8 cellular contexts compared by ENCODE assay signal in the genomic region with DNA sequence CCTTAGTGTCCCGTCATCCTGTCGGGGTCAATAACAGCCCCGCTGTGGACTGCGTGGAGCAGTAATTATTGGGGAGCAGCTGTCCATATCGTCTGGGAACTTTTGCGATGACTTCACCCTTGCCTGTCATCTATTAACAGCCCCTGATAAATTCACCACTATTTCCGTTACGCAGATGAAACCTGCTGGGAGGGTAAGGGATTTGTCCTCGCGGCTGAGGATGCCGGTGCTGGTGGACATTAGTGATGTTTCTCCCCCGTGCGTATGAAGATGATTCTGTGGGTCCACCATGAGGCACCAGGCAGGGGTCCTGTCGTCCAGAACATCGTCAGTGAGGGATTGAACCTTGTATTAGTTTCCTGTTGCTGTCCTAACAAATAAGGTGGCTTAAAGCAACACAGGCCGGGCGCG. TPM values are rescaled to one million over a fixed set of nuclear protein-coding genes. Genes with fewer than 3 reads are reported as not detected.
DNase-seq lines count a peak whose midpoint lies in the region; ATAC-seq and TF ChIP-seq lines count a peak whose summit lies in the region.

No MANE protein-coding gene starts in this region.

- DNase-seq in CD4-positive, alpha-beta T cell, result no peak
- peak; percentile 16 for DNase-seq in NCI-H2227 treated with DMSO at 0.1 percent for 48 hours (lab: John Stamatoyannopoulos, UW)
- DNase-seq in effector memory CD4-positive, alpha-beta T cell, result no peak
- DNase-seq in NCI-H510A (lab: John Stamatoyannopoulos, UW), result no peak
- DNase-seq in NCI-H1048 (lab: John Stamatoyannopoulos, UW), result no peak
- DNase-seq in head of caudate nucleus, result no peak

- no peaks in the 10 kb centered on the region for H3K27me3 ChIP-seq in CD4-positive, alpha-beta T cell (ENCODE audit: control insufficient read depth, insufficient read depth, low read length)
- H3K27me3 ChIP-seq in effector memory CD4-positive, alpha-beta T cell (replicated peaks; ENCODE audit: control insufficient read depth, insufficient read depth, low read length, poor library complexity, severe bottlenecking), result no peaks in the 10 kb centered on the region
- H3K27me3 ChIP-seq in neutrophil, result peaks cover 24% of the 10 kb centered on the region

- CTCF ChIA-PET in CD4-positive, alpha-beta T cell (lab: Charles Lee), result interaction anchor here (0.8 to 2.9 kb wide), 3 partner anchors 9 to 22 kb away, joined by 3 to 19 read pairs (median 6); no protein-coding TSS in a partner anchor

- H3K9me3 Mint-ChIP-seq in CD4-positive, alpha-beta T cell, result no peaks in the 10 kb centered on the region

- H3K36me3 ChIP-seq in effector memory CD4-positive, alpha-beta T cell (ENCODE audit: control insufficient read depth, insufficient read depth, low read length), result no peaks in the 10 kb centered on the region
- no peaks in the 10 kb centered on the region for H3K36me3 ChIP-seq in neutrophil

- ATAC-seq in CD4-positive, alpha-beta T cell (ENCODE audit: poor library complexity), result no peak
- ATAC-seq in HG02623 (IDR thresholded peaks at IDR 0.05; ENCODE audit: unreplicated experiment), result no peak

- H3K4me3 Mint-ChIP-seq in CD4-positive, alpha-beta T cell, result peak overlapping the region; percentile 81

- H3K36me3 Mint-ChIP-seq in CD4-positive, alpha-beta T cell (ENCODE audit: low read depth), result peaks cover 4% of the 10 kb centered on the region

- H3K4me1 Mint-ChIP-seq in CD4-positive, alpha-beta T cell (ENCODE audit: low read depth), result peaks cover 13% of the 10 kb centered on the region

- no peak for TF ChIP-seq CTCF in CD4-positive, alpha-beta T cell (IDR thresholded peaks at IDR 0.05)
- no peak for TF ChIP-seq CTCF in neutrophil (IDR thresholded peaks at IDR 0.05)

- H3K4me3 ChIP-seq in effector memory CD4-positive, alpha-beta T cell (ENCODE audit: insufficient read depth, low read depth, low read length, poor library complexity, severe bottlenecking), result no peak overlapping the region
- peak overlapping the region; percentile 81 to 93 for H3K4me3 ChIP-seq in neutrophil (ENCODE audit: low read depth in 1 of 2, low read length in 1 of 2)

- intact Hi-C loops in CD4-positive, alpha-beta T cell (cut with DNase I, micrococcal nuclease), result loop anchor here in 1 of 2 experiments (5.0 kb wide), 1 partner anchor 33 kb away; no protein-coding TSS in a partner anchor
- intact Hi-C loops in head of caudate nucleus (cut with DNase I), result no loop called here

- H3K9me3 ChIP-seq in CD4-positive, alpha-beta T cell (ENCODE audit: control insufficient read depth, low read length), result no peaks in the 10 kb centered on the region
- H3K9me3 ChIP-seq in effector memory CD4-positive, alpha-beta T cell (ENCODE audit: control insufficient read depth, low read length), result no peaks in the 10 kb centered on the region
- H3K9me3 ChIP-seq in neutrophil, result no peaks in the 10 kb centered on the region

- POLR2A ChIA-PET in CD4-positive, alpha-beta T cell (lab: Charles Lee), result interaction anchor here (1.8 to 3.8 kb wide), 5 partner anchors 16 to 131 kb away, joined by 9 to 60 read pairs (median 27); a partner anchor contains a TSS

- H3K27me3 Mint-ChIP-seq in CD4-positive, alpha-beta T cell, result no peaks in the 10 kb centered on the region

- H3K4me1 ChIP-seq in effector memory CD4-positive, alpha-beta T cell (ENCODE audit: control insufficient read depth, insufficient read depth, low read length, poor library complexity, severe bottlenecking), result peaks cover 17% of the 10 kb centered on the region
- H3K4me1 ChIP-seq in neutrophil (ENCODE audit: control insufficient read depth in 1 of 2, insufficient read depth in 1 of 2, low read depth in 1 of 2, low read length in 1 of 2), result peaks cover 23% of the 10 kb centered on the region in 2 experiments

- no peak overlapping the region for H3K27ac ChIP-seq in CD4-positive, alpha-beta T cell (ENCODE audit: low read depth, low read length)
- peak overlapping the region; percentile 86 for H3K27ac ChIP-seq in effector memory CD4-positive, alpha-beta T cell (ENCODE audit: insufficient read depth, low read length, poor library complexity, severe bottlenecking)
- no peak overlapping the region for H3K27ac ChIP-seq in neutrophil

- H3K27ac Mint-ChIP-seq in CD4-positive, alpha-beta T cell, result peak overlapping the region; percentile 99

RNA-seq across cellular contexts. Expression of a gene that starts 1.0 kb away (rescaled TPM):
- total RNA-seq in CD4-positive, alpha-beta T cell, result 1 to 10 TPM; 7.8 to 8.1 TPM

RNA-seq across cellular contexts. Expression of a gene that starts 26.1 kb away (rescaled TPM):
- 1 to 10 TPM in 1 of 2 experiments, under 1 TPM in 1; 0.93 to 1.1 TPM for total RNA-seq in CD4-positive, alpha-beta T cell

RNA-seq across cellular contexts. Expression of a gene that starts 27.7 kb away (rescaled TPM):
- 10 to 100 TPM; 84.8 to 97.0 TPM for total RNA-seq in CD4-positive, alpha-beta T cell

RNA-seq across cellular contexts. Expression of a gene that starts 53.9 kb away (rescaled TPM):
- not detected for total RNA-seq in CD4-positive, alpha-beta T cell
